Comparison of ENCODE assay signal across 1 cellular context in genomic region chr19:33811736-33812387, GRCh38.
TF ChIP-seq lines count a peak whose summit lies in the region.

No MANE protein-coding gene starts in this region.

TF ChIP-seq in IMR-90, 13 proteins besides CTCF, POLR2A, EP300 and RAD21 (continued from another document):
- TF ChIP-seq NFE2L2 (IDR thresholded peaks at IDR 0.05; ENCODE audit: low read depth, low read length), result no peak
- TF ChIP-seq MAFK (IDR thresholded peaks at IDR 0.05; ENCODE audit: low read depth, low read length), result no peak
- no peak for TF ChIP-seq CHD1 (IDR thresholded peaks at IDR 0.05; ENCODE audit: low read depth, low read length)
- no peak for TF ChIP-seq BHLHE40 (IDR thresholded peaks at IDR 0.05; ENCODE audit: low read depth, low read length)
- no peak for TF ChIP-seq MXI1 (IDR thresholded peaks at IDR 0.05; ENCODE audit: borderline replicate concordance, low read depth, low read length)
- no peak for TF ChIP-seq RCOR1 (IDR thresholded peaks at IDR 0.05; ENCODE audit: insufficient replicate concordance, low read length)
- TF ChIP-seq, protein P1, sequence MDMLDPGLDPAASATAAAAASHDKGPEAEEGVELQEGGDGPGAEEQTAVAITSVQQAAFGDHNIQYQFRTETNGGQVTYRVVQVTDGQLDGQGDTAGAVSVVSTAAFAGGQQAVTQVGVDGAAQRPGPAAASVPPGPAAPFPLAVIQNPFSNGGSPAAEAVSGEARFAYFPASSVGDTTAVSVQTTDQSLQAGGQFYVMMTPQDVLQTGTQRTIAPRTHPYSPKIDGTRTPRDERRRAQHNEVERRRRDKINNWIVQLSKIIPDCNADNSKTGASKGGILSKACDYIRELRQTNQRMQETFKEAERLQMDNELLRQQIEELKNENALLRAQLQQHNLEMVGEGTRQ (IDR thresholded peaks at IDR 0.05; ENCODE audit: low read depth, low read length), result no peak
- TF ChIP-seq MAZ (IDR thresholded peaks at IDR 0.05; ENCODE audit: borderline replicate concordance, low read depth, low read length), result no peak
- no peak for TF ChIP-seq SMC3 (IDR thresholded peaks at IDR 0.05; ENCODE audit: low read depth, low read length)
- TF ChIP-seq, protein P2, sequence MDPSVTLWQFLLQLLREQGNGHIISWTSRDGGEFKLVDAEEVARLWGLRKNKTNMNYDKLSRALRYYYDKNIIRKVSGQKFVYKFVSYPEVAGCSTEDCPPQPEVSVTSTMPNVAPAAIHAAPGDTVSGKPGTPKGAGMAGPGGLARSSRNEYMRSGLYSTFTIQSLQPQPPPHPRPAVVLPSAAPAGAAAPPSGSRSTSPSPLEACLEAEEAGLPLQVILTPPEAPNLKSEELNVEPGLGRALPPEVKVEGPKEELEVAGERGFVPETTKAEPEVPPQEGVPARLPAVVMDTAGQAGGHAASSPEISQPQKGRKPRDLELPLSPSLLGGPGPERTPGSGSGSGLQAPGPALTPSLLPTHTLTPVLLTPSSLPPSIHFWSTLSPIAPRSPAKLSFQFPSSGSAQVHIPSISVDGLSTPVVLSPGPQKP (IDR thresholded peaks at IDR 0.05; ENCODE audit: borderline replicate concordance, low read depth, low read length), result no peak
- no peak for TF ChIP-seq RFX5 (IDR thresholded peaks at IDR 0.05; ENCODE audit: low read depth, low read length)
- TF ChIP-seq FOS (IDR thresholded peaks at IDR 0.05; ENCODE audit: low read depth, low read length), result no peak
